In genomic region chr2:80429251-80429650, GRCh38 we compare ENCODE assay signal across 22 cellular contexts.
"Had no signal": no experiment of that assay in that cellular context is flagged by ENCODE, and none has a peak within 500 bp of the region (broad histone marks: within the 10 kb centered on the region; RNA-seq: fewer than 3 reads in every experiment).

No MANE protein-coding gene starts in this region.

- H3K4me3 ChIP-seq: adrenal gland, gastroesophageal sphincter, heart right ventricle, mucosa of descending colon, right lobe of liver, stomach had no signal

- DNase-seq: activated CD4-positive, alpha-beta memory T cell treated with anti-CD3 and anti-CD28 coated beads for 36 hours; activated CD4-positive, alpha-beta T cell treated with anti-CD3 and anti-CD28 coated beads for 4 hours; activated gamma-delta T cell treated with Interleukin-2 at 50 U/mL for 16 hours; activated T-cell treated with anti-CD3 and anti-CD28 coated beads for 4 hours; adrenal gland; cerebellar nuclear complex; cortex of kidney; heart right ventricle; immature natural killer cell; mucosa of descending colon; naive B cell; right lobe of liver; small intestine; stimulated activated CD4-positive, alpha-beta T cell treated with anti-CD3 and anti-CD28 coated beads, Interleukin-4, amount 100 ng/mL, for 1 hour; stomach had no signal

- H3K9me3 Mint-ChIP-seq: activated T-helper 1 cell treated with anti-CD3 and anti-CD28 coated beads, Interleukin-12 subunit alpha, Interleukin-12 subunit beta, Interleukin-2, Interleukin-4 antibody, amounts not matched to agents 30 ng/mL and 10 ng/mL and 1 ng/mL, durations not matched to agents 14 hours and 24 hours and 36 hours had no signal

- H3K27me3 Mint-ChIP-seq: activated CD4-positive, alpha-beta memory T cell treated with anti-CD3 and anti-CD28 coated beads for 36 hours; naive B cell had no signal

- FAIRE-seq: bronchial epithelial cell, small intestine had no signal

- H3K27ac Mint-ChIP-seq: activated CD4-positive, alpha-beta memory T cell treated with anti-CD3 and anti-CD28 coated beads for 36 hours; activated naive CD4-positive, alpha-beta T cell treated with anti-CD3 and anti-CD28 coated beads, Interleukin-2, amount 50 U/mL, for 72 hours; activated T-helper 1 cell treated with anti-CD3 and anti-CD28 coated beads, Interleukin-12 subunit alpha, Interleukin-12 subunit beta, Interleukin-2, Interleukin-4 antibody, amounts not matched to agents 30 ng/mL and 10 ng/mL and 1 ng/mL, durations not matched to agents 14 hours and 24 hours and 36 hours; immature natural killer cell; naive B cell; type B pancreatic cell had no signal

- H3K4me1 Mint-ChIP-seq: immature natural killer cell, naive B cell had no signal

- ATAC-seq: activated naive CD4-positive, alpha-beta T cell treated with anti-CD3 and anti-CD28 coated beads, Interleukin-2, amount 50 U/mL, for 72 hours; esophagus mucosa; gastroesophageal sphincter; heart right ventricle; left lobe of liver; mucosa of descending colon; right lobe of liver had no signal

- H3K36me3 Mint-ChIP-seq: activated CD4-positive, alpha-beta memory T cell treated with anti-CD3 and anti-CD28 coated beads for 36 hours; activated naive CD4-positive, alpha-beta T cell treated with anti-CD3 and anti-CD28 coated beads, Interleukin-2, amount 50 U/mL, for 72 hours; naive B cell; type B pancreatic cell had no signal

- H3K4me3 Mint-ChIP-seq: activated CD4-positive, alpha-beta memory T cell treated with anti-CD3 and anti-CD28 coated beads for 36 hours; activated T-helper 1 cell treated with anti-CD3 and anti-CD28 coated beads, Interleukin-12 subunit alpha, Interleukin-12 subunit beta, Interleukin-2, Interleukin-4 antibody, amounts not matched to agents 30 ng/mL and 10 ng/mL and 1 ng/mL, durations not matched to agents 14 hours and 24 hours and 36 hours; immature natural killer cell; naive B cell; type B pancreatic cell had no signal

- H3K27me3 ChIP-seq: adrenal gland, gastroesophageal sphincter, right lobe of liver, stomach had no signal

- H3K36me3 ChIP-seq: adrenal gland, gastroesophageal sphincter, heart right ventricle, right lobe of liver, stomach had no signal
